8 cellular contexts compared by ENCODE assay signal in genomic region chr9:125650271-125650737, GRCh38. TPM values are rescaled to one million over a fixed set of nuclear protein-coding genes. Genes with fewer than 3 reads are reported as not detected.
DNase-seq lines count a peak whose midpoint lies in the region; ATAC-seq and TF ChIP-seq lines count a peak whose summit lies in the region.

No MANE protein-coding gene starts in this region.

- BruUV-seq in PC-3 (replicated peaks; lab: Mats Ljungman, UMichigan): no TSS peak

- no peak for TF ChIP-seq CTCF in PC-3 (conservative IDR thresholded peaks at IDR 0.05; ENCODE audit: low read depth, low read length)
- TF ChIP-seq CTCF in thyroid gland (IDR thresholded peaks at IDR 0.05): no peak

- H3K27me3 ChIP-seq in PC-3 (ENCODE audit: low read length) (no peaks in the 10 kb centered on the region), thyroid gland (no peaks in the 10 kb centered on the region)

- CTCF ChIA-PET in PC-3 (lab: Charles Lee): interaction anchor here (0.7 kb wide), 1 partner anchor 99 kb away, joined by 3 read pairs; no protein-coding TSS in a partner anchor

- peak overlapping the region; percentile 57 for H3K9ac ChIP-seq in PC-3 (ENCODE audit: low read length)

- H3K4me1 ChIP-seq in PC-3 (ENCODE audit: insufficient read depth, low read length) (peaks cover 28% of the 10 kb centered on the region), thyroid gland (peaks cover 3 to 18% of the 10 kb centered on the region in 2 donors)

- POLR2A ChIA-PET in PC-3 (lab: Charles Lee; ENCODE audit: unreplicated experiment): no interaction called here

- no peaks in the 10 kb centered on the region for H3F3A ChIP-seq in PC-3 (ENCODE audit: low read length, unreplicated experiment)

- H3K9me3 ChIP-seq in PC-3 (ENCODE audit: low read length) (no peaks in the 10 kb centered on the region), thyroid gland (no peaks in the 10 kb centered on the region)

- 75 to 87% methylated on average over 3 of the region's 3 CpGs for WGBS in thyroid gland, 2 donors

- peak overlapping the region; percentile 84 for H3K4me2 ChIP-seq in PC-3 (ENCODE audit: low read length)

- peaks cover 28% of the 10 kb centered on the region for H3K79me2 ChIP-seq in PC-3 (ENCODE audit: low read length)

- H3K27me3 Mint-ChIP-seq in activated T-cell treated with anti-CD3 and anti-CD28 coated beads, Interleukin-2, amount 50 U/mL, for 24 hours: no peaks in the 10 kb centered on the region

- DNase-seq in activated T-cell treated with anti-CD3 and anti-CD28 coated beads, Interleukin-2, amount 50 U/mL, for 24 hours: peak; percentile 37
- DNase-seq in activated T-cell treated with anti-CD3 and anti-CD28 coated beads, Interleukin-2, amount 50 U/mL, for 1 hour: no peak
- DNase-seq in PC-3 (peak; percentile 66), fibroblast of gingiva (ENCODE audit: low read depth) (peak; percentile 61), thyroid gland (no peak), DMS114 treated with DMSO at 0.1 percent for 48 hours (lab: John Stamatoyannopoulos, UW; ENCODE audit: unreplicated experiment) (no peak), NCI-H146 treated with DMSO at 0.1 percent for 48 hours (lab: John Stamatoyannopoulos, UW; ENCODE audit: unreplicated experiment) (no peak)

- H3K27ac Mint-ChIP-seq in activated T-cell treated with anti-CD3 and anti-CD28 coated beads, Interleukin-2, amount 50 U/mL, for 24 hours: peak overlapping the region; percentile 94

- ATAC-seq in HG02840 (IDR thresholded peaks at IDR 0.05; ENCODE audit: low FRiP score, unreplicated experiment) (peak; percentile 60), PC-3 (peak; percentile 30)

- H2AFZ ChIP-seq in PC-3 (ENCODE audit: low read length): peak overlapping the region; percentile 49; the same call in 1 of the 2 replicates

- no peaks in the 10 kb centered on the region for H3K9me2 ChIP-seq in PC-3 (replicated peaks; ENCODE audit: low read length)

- peaks cover 59% of the 10 kb centered on the region for H3K36me3 Mint-ChIP-seq in activated T-cell treated with anti-CD3 and anti-CD28 coated beads, Interleukin-2, amount 50 U/mL, for 24 hours (ENCODE audit: low read depth)

- intact Hi-C loops in PC-3 (cut with micrococcal nuclease): no loop called here
- intact Hi-C loops in thyroid gland (cut with DNase I): no loop called here

- H3K36me3 ChIP-seq in PC-3 (ENCODE audit: low read depth, low read length) (no peaks in the 10 kb centered on the region), thyroid gland (no peaks in the 10 kb centered on the region)

- peak overlapping the region; percentile 60 for H3K4me3 Mint-ChIP-seq in activated T-cell treated with anti-CD3 and anti-CD28 coated beads, Interleukin-2, amount 50 U/mL, for 24 hours

- H3K27ac ChIP-seq in PC-3 (ENCODE audit: low read length) (peak overlapping the region; percentile 93), thyroid gland (no peak overlapping the region)

- no peaks in the 10 kb centered on the region for H4K20me1 ChIP-seq in PC-3 (ENCODE audit: low read length)

- H3K9me3 Mint-ChIP-seq in activated T-cell treated with anti-CD3 and anti-CD28 coated beads, Interleukin-2, amount 50 U/mL, for 24 hours: no peaks in the 10 kb centered on the region

- H3K4me1 Mint-ChIP-seq in activated T-cell treated with anti-CD3 and anti-CD28 coated beads, Interleukin-2, amount 50 U/mL, for 24 hours (ENCODE audit: low read depth): peaks cover 88% of the 10 kb centered on the region

- TF ChIP-seq POLR2A in thyroid gland (IDR thresholded peaks at IDR 0.05): no peak

- H3K4me3 ChIP-seq in PC-3 (ENCODE audit: low read length): peak overlapping the region; percentile 35; the same call in 1 of the 2 replicates
- no peak overlapping the region for H3K4me3 ChIP-seq in thyroid gland (replicated peaks in 1 of 3)

RNA-seq across cellular contexts. Expression of gene MAPKAP1, which starts 56.7 kb away (rescaled TPM):
- total RNA-seq in PC-3 (2014; rRNA removed): 128 and 146 TPM in 2 replicates
- 100 to 1,000 TPM in 3 of 4 donors, 10 to 100 TPM in 1; 87.1 to 114 (median 111) TPM for total RNA-seq in thyroid gland

Comparison
In these comparisons a context has a peak if more than half of its experiments do, and no peak if none do; other contexts are left out.
1. DNase-seq: peak in activated T-cell treated with anti-CD3 and anti-CD28 coated beads, Interleukin-2, amount 50 U/mL, for 24 hours (single experiment), PC-3 (single experiment) and fibroblast of gingiva (single experiment); none in activated T-cell treated with anti-CD3 and anti-CD28 coated beads, Interleukin-2, amount 50 U/mL, for 1 hour (single experiment), thyroid gland (0 of 2), DMS114 treated with DMSO at 0.1 percent for 48 hours (single experiment) and NCI-H146 treated with DMSO at 0.1 percent for 48 hours (single experiment).